1 cellular context compared by ENCODE assay signal in genomic region chr11:113314389-113315301, GRCh38.
TF ChIP-seq lines count a peak whose summit lies in the region.

Gene TTC12, plus strand, starts transcription at chr11:113314583. Its CDS starts 1,675 bp downstream, at chr11:113316258.

TF ChIP-seq in HepG2, 621 proteins besides CTCF, POLR2A, EP300 and RAD21 (continued from another document and continues in another):
- TF ChIP-seq, protein P1, sequence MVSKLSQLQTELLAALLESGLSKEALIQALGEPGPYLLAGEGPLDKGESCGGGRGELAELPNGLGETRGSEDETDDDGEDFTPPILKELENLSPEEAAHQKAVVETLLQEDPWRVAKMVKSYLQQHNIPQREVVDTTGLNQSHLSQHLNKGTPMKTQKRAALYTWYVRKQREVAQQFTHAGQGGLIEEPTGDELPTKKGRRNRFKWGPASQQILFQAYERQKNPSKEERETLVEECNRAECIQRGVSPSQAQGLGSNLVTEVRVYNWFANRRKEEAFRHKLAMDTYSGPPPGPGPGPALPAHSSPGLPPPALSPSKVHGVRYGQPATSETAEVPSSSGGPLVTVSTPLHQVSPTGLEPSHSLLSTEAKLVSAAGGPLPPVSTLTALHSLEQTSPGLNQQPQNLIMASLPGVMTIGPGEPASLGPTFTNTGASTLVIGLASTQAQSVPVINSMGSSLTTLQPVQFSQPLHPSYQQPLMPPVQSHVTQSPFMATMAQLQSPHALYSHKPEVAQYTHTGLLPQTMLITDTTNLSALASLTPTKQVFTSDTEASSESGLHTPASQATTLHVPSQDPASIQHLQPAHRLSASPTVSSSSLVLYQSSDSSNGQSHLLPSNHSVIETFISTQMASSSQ (IDR thresholded peaks at IDR 0.05; ENCODE audit: low read depth), result no peak
- TF ChIP-seq, protein P1 (CRISPR knock-in tag; IDR thresholded peaks at IDR 0.05; ENCODE audit: borderline replicate concordance), result no peak
- TF ChIP-seq ZBTB14 (CRISPR knock-in tag; IDR thresholded peaks at IDR 0.05) (no peak), TRIM24 (CRISPR knock-in tag; IDR thresholded peaks at IDR 0.05) (no peak), SP4 (CRISPR knock-in tag; IDR thresholded peaks at IDR 0.05) (0 out of 2 replicates have a peak, but pooled peaks have one; percentile 48), SALL2 (CRISPR knock-in tag; IDR thresholded peaks at IDR 0.05) (no peak), KDM4B (CRISPR knock-in tag; IDR thresholded peaks at IDR 0.05) (peak; percentile 47; the same call in 1 of the 2 replicates), ZNF260 (CRISPR knock-in tag; IDR thresholded peaks at IDR 0.05; ENCODE audit: borderline replicate concordance, low read depth) (no peak), MYC (CRISPR knock-in tag; IDR thresholded peaks at IDR 0.05; ENCODE audit: borderline replicate concordance) (peak; percentile 57; the same call in 1 of the 2 replicates), ZNF143 (CRISPR knock-in tag; IDR thresholded peaks at IDR 0.05) (no peak), MBNL3 (CRISPR knock-in tag; conservative IDR thresholded peaks at IDR 0.05) (no peak), PPARG (CRISPR knock-in tag; conservative IDR thresholded peaks at IDR 0.05) (no peak), ZNF546 (CRISPR knock-in tag; conservative IDR thresholded peaks at IDR 0.05) (no peak), ZBTB42 (CRISPR knock-in tag; IDR thresholded peaks at IDR 0.05) (no peak), RNF219 (CRISPR knock-in tag; IDR thresholded peaks at IDR 0.05) (no peak), TCF7 (IDR thresholded peaks at IDR 0.05; ENCODE audit: low read depth) (no peak), ZNF775 (CRISPR knock-in tag; IDR thresholded peaks at IDR 0.05; ENCODE audit: borderline replicate concordance) (no peak), ZNF34 (CRISPR knock-in tag; IDR thresholded peaks at IDR 0.05; ENCODE audit: borderline replicate concordance) (no peak), E2F5 (CRISPR knock-in tag; conservative IDR thresholded peaks at IDR 0.05) (peak; percentile 66), PAWR (CRISPR knock-in tag; IDR thresholded peaks at IDR 0.05; ENCODE audit: borderline replicate concordance) (no peak), ZNF329 (CRISPR knock-in tag; IDR thresholded peaks at IDR 0.05; ENCODE audit: low read depth) (0 out of 2 replicates have a peak, but pooled peaks have one; percentile 60), ZNF296 (CRISPR knock-in tag; conservative IDR thresholded peaks at IDR 0.05) (no peak), SRY (CRISPR knock-in tag; IDR thresholded peaks at IDR 0.05) (peak; percentile 92), ZKSCAN8 (CRISPR knock-in tag; IDR thresholded peaks at IDR 0.05; ENCODE audit: borderline replicate concordance) (peak; percentile 46; the same call in 1 of the 2 replicates), MIER2 (CRISPR knock-in tag; IDR thresholded peaks at IDR 0.05) (0 out of 2 replicates have a peak, but pooled peaks have one; percentile 7)
- TF ChIP-seq, protein P2, sequence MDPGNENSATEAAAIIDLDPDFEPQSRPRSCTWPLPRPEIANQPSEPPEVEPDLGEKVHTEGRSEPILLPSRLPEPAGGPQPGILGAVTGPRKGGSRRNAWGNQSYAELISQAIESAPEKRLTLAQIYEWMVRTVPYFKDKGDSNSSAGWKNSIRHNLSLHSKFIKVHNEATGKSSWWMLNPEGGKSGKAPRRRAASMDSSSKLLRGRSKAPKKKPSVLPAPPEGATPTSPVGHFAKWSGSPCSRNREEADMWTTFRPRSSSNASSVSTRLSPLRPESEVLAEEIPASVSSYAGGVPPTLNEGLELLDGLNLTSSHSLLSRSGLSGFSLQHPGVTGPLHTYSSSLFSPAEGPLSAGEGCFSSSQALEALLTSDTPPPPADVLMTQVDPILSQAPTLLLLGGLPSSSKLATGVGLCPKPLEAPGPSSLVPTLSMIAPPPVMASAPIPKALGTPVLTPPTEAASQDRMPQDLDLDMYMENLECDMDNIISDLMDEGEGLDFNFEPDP (CRISPR knock-in tag; conservative IDR thresholded peaks at IDR 0.05), result no peak
- TF ChIP-seq, protein P3, sequence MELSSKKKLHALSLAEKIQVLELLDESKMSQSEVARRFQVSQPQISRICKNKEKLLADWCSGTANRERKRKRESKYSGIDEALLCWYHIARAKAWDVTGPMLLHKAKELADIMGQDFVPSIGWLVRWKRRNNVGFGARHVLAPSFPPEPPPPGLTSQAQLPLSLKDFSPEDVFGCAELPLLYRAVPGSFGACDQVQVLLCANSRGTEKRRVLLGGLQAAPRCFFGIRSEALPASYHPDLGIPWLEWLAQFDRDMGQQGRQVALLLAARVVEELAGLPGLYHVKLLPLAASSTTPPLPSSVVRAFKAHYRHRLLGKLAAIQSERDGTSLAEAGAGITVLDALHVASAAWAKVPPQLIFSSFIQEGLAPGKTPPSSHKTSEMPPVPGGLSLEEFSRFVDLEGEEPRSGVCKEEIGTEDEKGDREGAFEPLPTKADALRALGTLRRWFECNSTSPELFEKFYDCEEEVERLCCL (CRISPR knock-in tag; IDR thresholded peaks at IDR 0.05; ENCODE audit: borderline replicate concordance), result no peak
- TF ChIP-seq, protein P4, sequence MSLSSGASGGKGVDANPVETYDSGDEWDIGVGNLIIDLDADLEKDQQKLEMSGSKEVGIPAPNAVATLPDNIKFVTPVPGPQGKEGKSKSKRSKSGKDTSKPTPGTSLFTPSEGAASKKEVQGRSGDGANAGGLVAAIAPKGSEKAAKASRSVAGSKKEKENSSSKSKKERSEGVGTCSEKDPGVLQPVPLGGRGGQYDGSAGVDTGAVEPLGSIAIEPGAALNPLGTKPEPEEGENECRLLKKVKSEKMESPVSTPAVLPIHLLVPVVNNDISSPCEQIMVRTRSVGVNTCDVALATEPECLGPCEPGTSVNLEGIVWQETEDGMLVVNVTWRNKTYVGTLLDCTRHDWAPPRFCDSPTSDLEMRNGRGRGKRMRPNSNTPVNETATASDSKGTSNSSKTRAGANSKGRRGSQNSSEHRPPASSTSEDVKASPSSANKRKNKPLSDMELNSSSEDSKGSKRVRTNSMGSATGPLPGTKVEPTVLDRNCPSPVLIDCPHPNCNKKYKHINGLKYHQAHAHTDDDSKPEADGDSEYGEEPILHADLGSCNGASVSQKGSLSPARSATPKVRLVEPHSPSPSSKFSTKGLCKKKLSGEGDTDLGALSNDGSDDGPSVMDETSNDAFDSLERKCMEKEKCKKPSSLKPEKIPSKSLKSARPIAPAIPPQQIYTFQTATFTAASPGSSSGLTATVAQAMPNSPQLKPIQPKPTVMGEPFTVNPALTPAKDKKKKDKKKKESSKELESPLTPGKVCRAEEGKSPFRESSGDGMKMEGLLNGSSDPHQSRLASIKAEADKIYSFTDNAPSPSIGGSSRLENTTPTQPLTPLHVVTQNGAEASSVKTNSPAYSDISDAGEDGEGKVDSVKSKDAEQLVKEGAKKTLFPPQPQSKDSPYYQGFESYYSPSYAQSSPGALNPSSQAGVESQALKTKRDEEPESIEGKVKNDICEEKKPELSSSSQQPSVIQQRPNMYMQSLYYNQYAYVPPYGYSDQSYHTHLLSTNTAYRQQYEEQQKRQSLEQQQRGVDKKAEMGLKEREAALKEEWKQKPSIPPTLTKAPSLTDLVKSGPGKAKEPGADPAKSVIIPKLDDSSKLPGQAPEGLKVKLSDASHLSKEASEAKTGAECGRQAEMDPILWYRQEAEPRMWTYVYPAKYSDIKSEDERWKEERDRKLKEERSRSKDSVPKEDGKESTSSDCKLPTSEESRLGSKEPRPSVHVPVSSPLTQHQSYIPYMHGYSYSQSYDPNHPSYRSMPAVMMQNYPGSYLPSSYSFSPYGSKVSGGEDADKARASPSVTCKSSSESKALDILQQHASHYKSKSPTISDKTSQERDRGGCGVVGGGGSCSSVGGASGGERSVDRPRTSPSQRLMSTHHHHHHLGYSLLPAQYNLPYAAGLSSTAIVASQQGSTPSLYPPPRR (CRISPR knock-in tag; IDR thresholded peaks at IDR 0.05; ENCODE audit: borderline replicate concordance), result no peak
- TF ChIP-seq, protein P5, sequence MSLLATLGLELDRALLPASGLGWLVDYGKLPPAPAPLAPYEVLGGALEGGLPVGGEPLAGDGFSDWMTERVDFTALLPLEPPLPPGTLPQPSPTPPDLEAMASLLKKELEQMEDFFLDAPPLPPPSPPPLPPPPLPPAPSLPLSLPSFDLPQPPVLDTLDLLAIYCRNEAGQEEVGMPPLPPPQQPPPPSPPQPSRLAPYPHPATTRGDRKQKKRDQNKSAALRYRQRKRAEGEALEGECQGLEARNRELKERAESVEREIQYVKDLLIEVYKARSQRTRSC (CRISPR knock-in tag; IDR thresholded peaks at IDR 0.05; ENCODE audit: low read depth), result 0 out of 2 replicates have a peak, but pooled peaks have one; percentile 56
- TF ChIP-seq, protein P6, sequence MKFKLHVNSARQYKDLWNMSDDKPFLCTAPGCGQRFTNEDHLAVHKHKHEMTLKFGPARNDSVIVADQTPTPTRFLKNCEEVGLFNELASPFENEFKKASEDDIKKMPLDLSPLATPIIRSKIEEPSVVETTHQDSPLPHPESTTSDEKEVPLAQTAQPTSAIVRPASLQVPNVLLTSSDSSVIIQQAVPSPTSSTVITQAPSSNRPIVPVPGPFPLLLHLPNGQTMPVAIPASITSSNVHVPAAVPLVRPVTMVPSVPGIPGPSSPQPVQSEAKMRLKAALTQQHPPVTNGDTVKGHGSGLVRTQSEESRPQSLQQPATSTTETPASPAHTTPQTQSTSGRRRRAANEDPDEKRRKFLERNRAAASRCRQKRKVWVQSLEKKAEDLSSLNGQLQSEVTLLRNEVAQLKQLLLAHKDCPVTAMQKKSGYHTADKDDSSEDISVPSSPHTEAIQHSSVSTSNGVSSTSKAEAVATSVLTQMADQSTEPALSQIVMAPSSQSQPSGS (CRISPR knock-in tag; IDR thresholded peaks at IDR 0.05), result no peak
- TF ChIP-seq, protein P7, sequence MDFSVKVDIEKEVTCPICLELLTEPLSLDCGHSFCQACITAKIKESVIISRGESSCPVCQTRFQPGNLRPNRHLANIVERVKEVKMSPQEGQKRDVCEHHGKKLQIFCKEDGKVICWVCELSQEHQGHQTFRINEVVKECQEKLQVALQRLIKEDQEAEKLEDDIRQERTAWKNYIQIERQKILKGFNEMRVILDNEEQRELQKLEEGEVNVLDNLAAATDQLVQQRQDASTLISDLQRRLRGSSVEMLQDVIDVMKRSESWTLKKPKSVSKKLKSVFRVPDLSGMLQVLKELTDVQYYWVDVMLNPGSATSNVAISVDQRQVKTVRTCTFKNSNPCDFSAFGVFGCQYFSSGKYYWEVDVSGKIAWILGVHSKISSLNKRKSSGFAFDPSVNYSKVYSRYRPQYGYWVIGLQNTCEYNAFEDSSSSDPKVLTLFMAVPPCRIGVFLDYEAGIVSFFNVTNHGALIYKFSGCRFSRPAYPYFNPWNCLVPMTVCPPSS (IDR thresholded peaks at IDR 0.05), result no peak
- TF ChIP-seq, protein P8, sequence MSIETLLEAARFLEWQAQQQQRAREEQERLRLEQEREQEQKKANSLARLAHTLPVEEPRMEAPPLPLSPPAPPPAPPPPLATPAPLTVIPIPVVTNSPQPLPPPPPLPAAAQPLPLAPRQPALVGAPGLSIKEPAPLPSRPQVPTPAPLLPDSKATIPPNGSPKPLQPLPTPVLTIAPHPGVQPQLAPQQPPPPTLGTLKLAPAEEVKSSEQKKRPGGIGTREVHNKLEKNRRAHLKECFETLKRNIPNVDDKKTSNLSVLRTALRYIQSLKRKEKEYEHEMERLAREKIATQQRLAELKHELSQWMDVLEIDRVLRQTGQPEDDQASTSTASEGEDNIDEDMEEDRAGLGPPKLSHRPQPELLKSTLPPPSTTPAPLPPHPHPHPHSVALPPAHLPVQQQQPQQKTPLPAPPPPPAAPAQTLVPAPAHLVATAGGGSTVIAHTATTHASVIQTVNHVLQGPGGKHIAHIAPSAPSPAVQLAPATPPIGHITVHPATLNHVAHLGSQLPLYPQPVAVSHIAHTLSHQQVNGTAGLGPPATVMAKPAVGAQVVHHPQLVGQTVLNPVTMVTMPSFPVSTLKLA (IDR thresholded peaks at IDR 0.05), result 0 out of 2 replicates have a peak, but pooled peaks have one; percentile 29
